Comparison of ENCODE assay signal across 27 cellular contexts in the genomic region with DNA sequence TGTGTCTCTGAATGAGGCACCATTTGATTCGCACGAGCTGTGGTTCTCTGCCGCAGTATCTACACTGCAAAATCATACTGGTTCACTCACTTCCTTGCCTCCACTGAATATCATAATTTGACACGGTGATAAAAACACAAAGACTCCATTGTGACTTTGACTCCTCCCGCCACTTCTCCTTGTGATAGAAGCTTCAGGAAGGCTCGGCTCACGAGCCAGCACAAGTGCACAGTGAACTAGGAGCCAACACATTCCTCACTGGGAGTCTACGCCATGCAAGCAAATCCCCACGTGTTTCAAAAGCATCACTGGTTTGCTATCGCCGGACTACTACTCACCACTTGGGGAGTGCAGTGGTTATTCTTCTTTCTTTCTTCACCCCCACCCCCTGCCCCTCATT.
"Had no signal": no experiment of that assay in that cellular context is flagged by ENCODE, and none has a peak within 500 bp of the region (broad histone marks: within the 10 kb centered on the region; RNA-seq: fewer than 3 reads in every experiment).

No MANE protein-coding gene starts in this region.

- H3K9me3 Mint-ChIP-seq: activated CD4-positive, alpha-beta memory T cell treated with anti-CD3 and anti-CD28 coated beads, Interleukin-2, amount 10 ng/mL, durations not matched to agents 7 days and 5 days; activated naive CD4-positive, alpha-beta T cell treated with anti-CD3 and anti-CD28 coated beads for 36 hours; activated T-helper 17 cell treated with anti-CD3 and anti-CD28 coated beads, Interleukin-2, amount 50 U/mL, for 72 hours; IgD-negative memory B cell; T-cell had no signal

- H3K4me1 ChIP-seq: Peyer's patch had no signal

- H3K36me3 Mint-ChIP-seq: activated naive CD8-positive, alpha-beta T cell; brain; IgD-negative memory B cell; T-cell had no signal

- H3K4me3 Mint-ChIP-seq: activated CD4-positive, alpha-beta memory T cell treated with anti-CD3 and anti-CD28 coated beads, Interleukin-2, amount 10 ng/mL, durations not matched to agents 7 days and 5 days; activated naive CD4-positive, alpha-beta T cell treated with anti-CD3 and anti-CD28 coated beads for 36 hours; activated naive CD8-positive, alpha-beta T cell; activated T-helper 17 cell treated with anti-CD3 and anti-CD28 coated beads, Interleukin-2, amount 50 U/mL, for 72 hours; brain; IgD-negative memory B cell; T-cell had no signal

- H3K4me3 ChIP-seq: MG63, Peyer's patch, SK-N-MC had no signal

- H3K9me3 ChIP-seq: MG63, Peyer's patch had no signal

- H3K4me1 Mint-ChIP-seq: activated CD4-positive, alpha-beta memory T cell treated with anti-CD3 and anti-CD28 coated beads, Interleukin-2, amount 10 ng/mL, durations not matched to agents 7 days and 5 days; IgD-negative memory B cell; T-cell had no signal

- H3K27ac ChIP-seq: Peyer's patch, SK-N-MC, VCaP had no signal

- H3K27me3 ChIP-seq: MG63, Peyer's patch had no signal

- H3K36me3 ChIP-seq: MG63, Peyer's patch had no signal

- H3K27ac Mint-ChIP-seq: activated CD4-positive, alpha-beta memory T cell treated with anti-CD3 and anti-CD28 coated beads, Interleukin-2, amount 10 ng/mL, durations not matched to agents 7 days and 5 days; activated naive CD4-positive, alpha-beta T cell treated with anti-CD3 and anti-CD28 coated beads for 36 hours; activated naive CD8-positive, alpha-beta T cell; activated T-helper 17 cell treated with anti-CD3 and anti-CD28 coated beads, Interleukin-2, amount 50 U/mL, for 72 hours; IgD-negative memory B cell; T-cell had no signal

- ATAC-seq: activated T-helper 17 cell treated with anti-CD3 and anti-CD28 coated beads, Interleukin-2, amount 50 U/mL, for 72 hours; T-cell had no signal

- DNase-seq: activated CD4-positive, alpha-beta memory T cell treated with anti-CD3 and anti-CD28 coated beads, Interleukin-2, amount 10 ng/mL, durations not matched to agents 7 days and 5 days; activated CD4-positive, alpha-beta T cell treated with anti-CD3 and anti-CD28 coated beads, Interleukin-2, amount 50 U/mL, for 1 hour; activated CD4-positive, CD25-positive, alpha-beta regulatory T cell; activated gamma-delta T cell; activated naive CD4-positive, alpha-beta T cell treated with anti-CD3 and anti-CD28 coated beads for 36 hours; activated T-cell treated with anti-CD3 and anti-CD28 coated beads for 4 hours; activated T-cell treated with anti-CD3 and anti-CD28 coated beads, Interleukin-2, amount 50 U/mL, for 48 hours; amygdala; KG1; MG63; MV-4-11; NCI-H1105; NCI-H1436; NCI-H1694 treated with DMSO at 0.1 percent for 48 hours; NCI-H2029 treated with DMSO at 0.1 percent for 48 hours; NCI-H510A treated with DMSO at 0.1 percent for 48 hours; NCI-H69; NK-92 treated with Interleukin-12 subunit alpha and Interleukin-12 subunit beta, amount 100 ng/mL, for 24 hours; Peyer's patch; SHP77 treated with DMSO at 0.1 percent for 48 hours; T-cell had no signal
